8 cellular contexts compared by ENCODE assay signal in the genomic region with DNA sequence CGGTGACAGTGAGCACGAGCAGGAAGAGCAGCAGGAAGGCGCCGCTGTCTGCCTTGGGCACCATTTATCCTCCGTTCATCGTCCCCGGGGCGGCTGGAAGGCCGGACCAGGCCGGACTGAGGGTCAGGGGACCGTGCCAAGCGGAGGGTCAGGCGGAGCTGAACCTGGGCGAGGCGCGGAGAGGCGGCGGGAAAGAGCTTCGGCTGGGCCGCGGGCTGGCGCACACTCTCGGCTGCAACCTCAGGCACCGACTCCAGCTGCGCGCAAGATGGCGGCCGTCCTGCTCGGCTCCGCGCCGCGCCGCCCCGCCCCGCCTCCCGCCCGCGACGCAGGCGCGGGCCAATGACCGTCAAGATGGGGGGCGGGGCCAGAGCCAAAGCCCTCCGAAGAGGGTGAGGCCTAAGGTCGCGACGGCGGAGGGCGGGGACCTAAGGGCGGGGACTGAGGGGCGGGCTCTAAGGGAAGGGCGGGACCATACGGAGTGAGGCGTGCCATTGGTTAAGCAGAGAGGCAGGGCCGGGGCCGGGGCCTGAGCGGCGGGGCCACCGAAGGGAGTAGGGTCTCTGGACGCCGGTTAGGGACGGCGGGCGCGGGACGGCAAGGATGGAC. TPM values are rescaled to one million over a fixed set of nuclear protein-coding genes. Genes with fewer than 3 reads are reported as not detected.
DNase-seq lines count a peak whose midpoint lies in the region; ATAC-seq and TF ChIP-seq lines count a peak whose summit lies in the region.

A gene with protein sequence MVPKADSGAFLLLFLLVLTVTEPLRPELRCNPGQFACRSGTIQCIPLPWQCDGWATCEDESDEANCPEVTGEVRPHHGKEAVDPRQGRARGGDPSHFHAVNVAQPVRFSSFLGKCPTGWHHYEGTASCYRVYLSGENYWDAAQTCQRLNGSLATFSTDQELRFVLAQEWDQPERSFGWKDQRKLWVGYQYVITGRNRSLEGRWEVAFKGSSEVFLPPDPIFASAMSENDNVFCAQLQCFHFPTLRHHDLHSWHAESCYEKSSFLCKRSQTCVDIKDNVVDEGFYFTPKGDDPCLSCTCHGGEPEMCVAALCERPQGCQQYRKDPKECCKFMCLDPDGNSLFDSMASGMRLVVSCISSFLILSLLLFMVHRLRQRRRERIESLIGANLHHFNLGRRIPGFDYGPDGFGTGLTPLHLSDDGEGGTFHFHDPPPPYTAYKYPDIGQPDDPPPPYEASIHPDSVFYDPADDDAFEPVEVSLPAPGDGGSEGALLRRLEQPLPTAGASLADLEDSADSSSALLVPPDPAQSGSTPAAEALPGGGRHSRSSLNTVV (minus strand): TSS at position 270 of the 609 bp plus-strand sequence. CDS start 206 bp downstream, at position 64.

- H3K27ac ChIP-seq in C4-2B (peak within 1 kb of the TSS; percentile 89), liver (ENCODE audit: low read depth in 1 of 2, low read length in 2 of 2) (peak within 1 kb of the TSS; percentile 90 to 93)

- ATAC-seq in GM19397 (IDR thresholded peaks at IDR 0.05; ENCODE audit: unreplicated experiment) (peak; percentile 88), HG03571 (IDR thresholded peaks at IDR 0.05; ENCODE audit: unreplicated experiment) (peak; percentile 78)

- under 1% methylated on average over 67 of the region's 67 CpGs for WGBS in liver

- no peaks in the 10 kb centered on the region for H3K36me3 ChIP-seq in liver (ENCODE audit: control insufficient read depth in 4 of 4, insufficient read depth in 3 of 4, low read depth in 1 of 4, low read length in 3 of 4)

- H3K4me1 ChIP-seq in liver (ENCODE audit: control insufficient read depth in 4 of 4, insufficient read depth in 4 of 4, low read length in 3 of 4), result peaks cover 11 to 35% (median 30%) of the 10 kb centered on the region in 4 donors

- no peaks in the 10 kb centered on the region for H3K9me3 ChIP-seq in liver (ENCODE audit: control insufficient read depth in 4 of 4, low read length in 3 of 4)

- DNase-seq in NCI-H82 (lab: John Stamatoyannopoulos, UW), result peak; percentile 97
- DNase-seq in activated CD4-positive, alpha-beta T cell treated with anti-CD3 and anti-CD28 coated beads, Interleukin-2, amount 50 U/mL, for 48 hours, result peak; percentile 96
- peak; percentile 97 for DNase-seq in dermis blood vessel endothelial cell
- DNase-seq in stimulated activated CD4-positive, alpha-beta T cell treated with anti-CD3 and anti-CD28 coated beads, Interleukin-4, amount 100 ng/mL, for 1 hour, result peak; percentile 96

- TF ChIP-seq RAD21 in liver (IDR thresholded peaks at IDR 0.05), result no peak

- H3K9ac ChIP-seq in liver (ENCODE audit: low read depth in 1 of 2, low read length in 2 of 2), result peak within 1 kb of the TSS; percentile 60 to 81

- TF ChIP-seq CTCF in C4-2B (conservative IDR thresholded peaks at IDR 0.05) (no peak), liver (IDR thresholded peaks at IDR 0.05; ENCODE audit: low read depth, low read length, missing input control) (no peak)

- H3K27me3 ChIP-seq in liver (ENCODE audit: control insufficient read depth in 4 of 4, insufficient read depth in 4 of 4, low read length in 3 of 4), result no peaks in the 10 kb centered on the region

- H3K4me3 ChIP-seq in liver (ENCODE audit: low read depth in 1 of 3, low read length in 3 of 3), result peak within 1 kb of the TSS; percentile 88 to 94 (median 90)

TF ChIP-seq in liver, 16 proteins besides CTCF, POLR2A, EP300 and RAD21:
- TF ChIP-seq HNF4A (conservative IDR thresholded peaks at IDR 0.05) (no peak), SP1 (IDR thresholded peaks at IDR 0.05) (peak; percentile 60), FOXA2 (IDR thresholded peaks at IDR 0.05) (no peak), TAF1 (conservative IDR thresholded peaks at IDR 0.05) (no peak), YY1 (IDR thresholded peaks at IDR 0.05) (peak; percentile 88), FOXA1 (IDR thresholded peaks at IDR 0.05) (no peak), RXRA (IDR thresholded peaks at IDR 0.05) (peak in 1 of 2 donors; percentile 22)
- TF ChIP-seq, protein P1, sequence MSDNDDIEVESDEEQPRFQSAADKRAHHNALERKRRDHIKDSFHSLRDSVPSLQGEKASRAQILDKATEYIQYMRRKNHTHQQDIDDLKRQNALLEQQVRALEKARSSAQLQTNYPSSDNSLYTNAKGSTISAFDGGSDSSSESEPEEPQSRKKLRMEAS (IDR thresholded peaks at IDR 0.05), result no peak

RNA-seq across cellular contexts. Expression of the gene that starts here (rescaled TPM):
- total RNA-seq in dermis blood vessel endothelial cell, result 56.2 and 71.2 TPM in 2 replicates
- 10 to 100 TPM; 21.3 to 30.0 TPM for total RNA-seq in liver
- polyA plus RNA-seq in liver, result 10 to 100 TPM; 11.2 to 20.9 TPM

Comparison
In these comparisons a context has a peak if more than half of its experiments do, and no peak if none do; other contexts are left out.
1. Peak in every context shown above with its lines: DNase-seq, ATAC-seq, H3K4me3 ChIP-seq and H3K27ac ChIP-seq.